Comparison of ENCODE assay signal across 9 cellular contexts in genomic region chr15:95326689-95327525, GRCh38.
DNase-seq lines count a peak whose midpoint lies in the region; ATAC-seq and TF ChIP-seq lines count a peak whose summit lies in the region.
"Had no signal": no experiment of that assay in that cellular context is flagged by ENCODE, and none has a peak within 500 bp of the region (broad histone marks: within the 10 kb centered on the region; RNA-seq: fewer than 3 reads in every experiment).

No MANE protein-coding gene starts in this region.

- TF ChIP-seq EP300 in stomach (IDR thresholded peaks at IDR 0.05), result no peak

- H3K27ac ChIP-seq in colonic mucosa, result peak overlapping the region; percentile 3
- peak overlapping the region; percentile 16 to 76 (median 61) for H3K27ac ChIP-seq in stomach
- H3K27ac ChIP-seq: 22Rv1 had no signal

- H3K36me3 ChIP-seq in colonic mucosa, result no peaks in the 10 kb centered on the region
- no peaks in the 10 kb centered on the region for H3K36me3 ChIP-seq in stomach

- TF ChIP-seq POLR2A in stomach (IDR thresholded peaks at IDR 0.05) (no peak), GM18505 (IDR thresholded peaks at IDR 0.05; ENCODE audit: borderline replicate concordance, extremely low read depth, insufficient read depth, insufficient read length) (no peak)

- ATAC-seq in GM21360 (IDR thresholded peaks at IDR 0.05; ENCODE audit: unreplicated experiment) (no peak), GM18505 (IDR thresholded peaks at IDR 0.05; ENCODE audit: unreplicated experiment) (no peak)

- TF ChIP-seq CTCF in colonic mucosa (IDR thresholded peaks at IDR 0.05), result no peak
- TF ChIP-seq CTCF in stomach (IDR thresholded peaks at IDR 0.05), result no peak

- DNase-seq in NCI-H1092 (lab: John Stamatoyannopoulos, UW), result peak; percentile 1
- DNase-seq in NCI-H1092 treated with DMSO at 0.1 percent for 48 hours (lab: John Stamatoyannopoulos, UW), result no peak
- DNase-seq in colonic mucosa, result no peak
- DNase-seq in kidney tubule cell (ENCODE audit: low spot score), result peak; percentile 5
- no peak for DNase-seq in stomach
- DNase-seq in mucosa of gallbladder (ENCODE audit: low spot score), result no peak

- H3K4me3 ChIP-seq in colonic mucosa (peak overlapping the region; percentile 9), stomach (peak overlapping the region; percentile 44 to 55 (median 46))

- peaks cover 5% of the 10 kb centered on the region for H3K27me3 ChIP-seq in colonic mucosa
- peaks cover 0 to 15% (median 8%) of the 10 kb centered on the region in 3 donors for H3K27me3 ChIP-seq in stomach

- 8 to 11% (median 10%) methylated on average over 57 to 66 of the region's 66 CpGs for WGBS in stomach, 5 donors

- H3K9me3 ChIP-seq in colonic mucosa (no peaks in the 10 kb centered on the region), stomach (no peaks in the 10 kb centered on the region)

- intact Hi-C loops in colonic mucosa (cut with DNase I), result no loop called here
- intact Hi-C loops in stomach (cut with DNase I; ENCODE audit: low total_unique reads), result no loop called here

- peak overlapping the region; percentile 21 to 56 for H3K9ac ChIP-seq in colonic mucosa (ENCODE audit: low read depth in 2 of 2, low read length in 2 of 2)

- H3K4me1 ChIP-seq in colonic mucosa (no peaks in the 10 kb centered on the region), stomach (peaks cover 0 to 11% (median 9%) of the 10 kb centered on the region in 4 donors)

Comparison
In these comparisons a context has a peak if more than half of its experiments do, and no peak if none do; other contexts are left out.
1. DNase-seq: peak in NCI-H1092 (single experiment) and kidney tubule cell (single experiment); none in NCI-H1092 treated with DMSO at 0.1 percent for 48 hours (single experiment), colonic mucosa (single experiment), stomach (single experiment) and mucosa of gallbladder (single experiment).